ENCODE assay signal across 1 cellular context in the genomic region with DNA sequence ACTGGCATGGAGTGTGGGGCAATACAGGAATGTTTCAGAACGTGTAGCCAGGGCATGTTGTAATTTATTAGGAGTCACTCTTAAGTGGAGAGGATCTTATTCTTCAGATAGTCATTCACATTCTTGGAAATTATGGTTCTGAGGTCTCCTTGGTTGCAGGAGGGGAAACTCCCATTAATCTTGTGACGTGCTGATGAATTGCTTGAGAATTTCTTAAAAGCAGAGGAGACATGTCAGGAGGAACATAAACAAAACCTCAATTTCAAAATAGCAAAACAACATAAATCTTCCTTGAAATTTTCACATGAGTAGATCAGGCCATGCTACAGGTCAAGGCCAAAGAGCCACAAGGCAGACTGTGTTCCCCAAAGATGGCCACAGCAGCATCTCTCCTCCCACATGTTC.
TF ChIP-seq lines count a peak whose summit lies in the region.

No MANE protein-coding gene starts in this region.

TF ChIP-seq in H1, 55 proteins besides CTCF, POLR2A, EP300 and RAD21:
- TF ChIP-seq CHD7 (IDR thresholded peaks at IDR 0.05; ENCODE audit: insufficient replicate concordance, low read length), result no peak
- TF ChIP-seq TEAD4 (IDR thresholded peaks at IDR 0.05; ENCODE audit: low read depth, low read length), result no peak
- TF ChIP-seq EGR1 (IDR thresholded peaks at IDR 0.05; ENCODE audit: borderline replicate concordance, low read depth, low read length), result no peak
- TF ChIP-seq SAP30 (IDR thresholded peaks at IDR 0.05; ENCODE audit: insufficient read depth, insufficient replicate concordance, low read length), result no peak
- no peak for TF ChIP-seq MAFK (IDR thresholded peaks at IDR 0.05; ENCODE audit: low read depth, low read length)
- TF ChIP-seq EZH2 (IDR thresholded peaks at IDR 0.05; ENCODE audit: low read depth, low read length, severe bottlenecking), result no peak
- no peak for TF ChIP-seq ZNF274 (IDR thresholded peaks at IDR 0.05; ENCODE audit: borderline replicate concordance, extremely low read depth, low read length)
- no peak for TF ChIP-seq KDM1A (IDR thresholded peaks at IDR 0.05; ENCODE audit: borderline replicate concordance, low read length)
- no peak for TF ChIP-seq CHD1 (IDR thresholded peaks at IDR 0.05; ENCODE audit: low read depth, low read length)
- no peak for TF ChIP-seq BCL11A (IDR thresholded peaks at IDR 0.05; ENCODE audit: low read depth in 2 of 2, low read length in 2 of 2)
- TF ChIP-seq RFX5 (IDR thresholded peaks at IDR 0.05; ENCODE audit: borderline replicate concordance, low read depth, low read length), result no peak
- no peak for TF ChIP-seq SP4 (IDR thresholded peaks at IDR 0.05; ENCODE audit: low read length)
- TF ChIP-seq CTBP2 (IDR thresholded peaks at IDR 0.05; ENCODE audit: borderline replicate concordance, insufficient read depth, insufficient read length, low read length), result no peak
- no peak for TF ChIP-seq RNF2 (IDR thresholded peaks at IDR 0.05; ENCODE audit: borderline replicate concordance, low read depth, low read length, missing control alignments, poor library complexity, severe bottlenecking)
- TF ChIP-seq, protein P1, sequence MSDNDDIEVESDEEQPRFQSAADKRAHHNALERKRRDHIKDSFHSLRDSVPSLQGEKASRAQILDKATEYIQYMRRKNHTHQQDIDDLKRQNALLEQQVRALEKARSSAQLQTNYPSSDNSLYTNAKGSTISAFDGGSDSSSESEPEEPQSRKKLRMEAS (IDR thresholded peaks at IDR 0.05), result no peak
- TF ChIP-seq GTF2F1 (IDR thresholded peaks at IDR 0.05; ENCODE audit: borderline replicate concordance, low read depth, low read length), result no peak
- TF ChIP-seq HDAC2 (IDR thresholded peaks at IDR 0.05; ENCODE audit: borderline replicate concordance in 1 of 2, low read depth in 2 of 2, low read length in 2 of 2), result no peak
- TF ChIP-seq YY1 (IDR thresholded peaks at IDR 0.05; ENCODE audit: low read depth, low read length), result no peak
- no peak for TF ChIP-seq JUND (IDR thresholded peaks at IDR 0.05; ENCODE audit: low read length)
- no peak for TF ChIP-seq RBBP5 (IDR thresholded peaks at IDR 0.05; ENCODE audit: borderline replicate concordance, low read depth, low read length)
